Comparison of ENCODE assay signal across 24 cellular contexts in the genomic region with DNA sequence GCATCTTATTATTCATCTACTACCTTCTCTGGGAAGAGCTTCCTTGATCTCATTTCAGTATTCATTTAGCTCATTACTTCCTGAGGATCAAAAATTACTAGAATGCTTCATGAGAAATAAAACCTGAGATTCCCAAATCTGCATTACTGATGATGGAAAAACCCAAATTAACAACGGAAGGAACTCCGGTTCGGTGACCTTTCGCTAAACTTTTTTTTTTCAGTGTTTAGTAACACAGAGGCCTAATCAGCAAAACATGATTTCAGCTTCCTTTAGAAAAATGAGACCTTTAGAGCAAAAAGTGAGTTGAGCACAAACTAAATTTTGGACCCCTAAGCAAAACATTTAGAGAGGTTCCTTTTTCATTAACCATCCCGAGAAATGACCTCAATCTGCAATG.
"Had no signal": no experiment of that assay in that cellular context is flagged by ENCODE, and none has a peak within 500 bp of the region (broad histone marks: within the 10 kb centered on the region; RNA-seq: fewer than 3 reads in every experiment).

No MANE protein-coding gene starts in this region.

- H3K4me3 Mint-ChIP-seq: dendritic cell treated with granulocyte-macrophage colony-stimulating factor and Interleukin-4, amounts not matched to agents 40 ng/mL and 50 ng/mL, for 4 days; effector memory CD8-positive, alpha-beta T cell; endodermal cell; mesothelial cell of epicardium; naive B cell had no signal

- DNase-seq: colonic mucosa; cortex of kidney; effector CD8-positive, alpha-beta T cell; effector memory CD8-positive, alpha-beta T cell; endodermal cell; erythroblast; esophagus squamous epithelium; foreskin fibroblast; foreskin melanocyte; gastrocnemius medialis; glutamatergic neuron; head of caudate nucleus; heart right ventricle; hippocampal formation; left cardiac atrium; left lung; lower lobe of right lung; mesenchymal stem cell; mucosa of descending colon; naive B cell had no signal

- H3K4me1 ChIP-seq: colonic mucosa had no signal

- H3K36me3 ChIP-seq: colonic mucosa, esophagus squamous epithelium, gastrocnemius medialis, heart right ventricle, left lung, lower lobe of right lung had no signal

- H3K27me3 Mint-ChIP-seq: dendritic cell treated with granulocyte-macrophage colony-stimulating factor and Interleukin-4, amounts not matched to agents 40 ng/mL and 50 ng/mL, for 4 days; naive B cell had no signal

- H3K27ac ChIP-seq: colonic mucosa, epithelial cell of prostate, esophagus squamous epithelium, gastrocnemius medialis, left lung, lower lobe of right lung had no signal

- H3K4me1 Mint-ChIP-seq: naive B cell had no signal

- H3K9me3 Mint-ChIP-seq: dendritic cell treated with granulocyte-macrophage colony-stimulating factor and Interleukin-4, amounts not matched to agents 40 ng/mL and 50 ng/mL, for 4 days; effector memory CD8-positive, alpha-beta T cell; endodermal cell; mesothelial cell of epicardium; naive B cell had no signal

- ATAC-seq: effector memory CD8-positive, alpha-beta T cell; esophagus mucosa; gastrocnemius medialis; heart right ventricle; left cardiac atrium; left lung; lower lobe of right lung; mucosa of descending colon had no signal

- H3K4me3 ChIP-seq: colonic mucosa, esophagus squamous epithelium, gastrocnemius medialis, heart right ventricle, left lung, lower lobe of right lung, mucosa of descending colon had no signal

- H3K27me3 ChIP-seq: colonic mucosa, esophagus squamous epithelium, gastrocnemius medialis, heart right ventricle, left lung had no signal

- H3K9me3 ChIP-seq: colonic mucosa, esophagus squamous epithelium, gastrocnemius medialis, heart right ventricle, left lung, lower lobe of right lung, mucosa of descending colon had no signal

- H3K36me3 Mint-ChIP-seq: mesothelial cell of epicardium, naive B cell had no signal

- H3K27ac Mint-ChIP-seq: dendritic cell treated with granulocyte-macrophage colony-stimulating factor and Interleukin-4, amounts not matched to agents 40 ng/mL and 50 ng/mL, for 4 days; effector memory CD8-positive, alpha-beta T cell; endodermal cell; mesothelial cell of epicardium; naive B cell had no signal
